In the genomic region with DNA sequence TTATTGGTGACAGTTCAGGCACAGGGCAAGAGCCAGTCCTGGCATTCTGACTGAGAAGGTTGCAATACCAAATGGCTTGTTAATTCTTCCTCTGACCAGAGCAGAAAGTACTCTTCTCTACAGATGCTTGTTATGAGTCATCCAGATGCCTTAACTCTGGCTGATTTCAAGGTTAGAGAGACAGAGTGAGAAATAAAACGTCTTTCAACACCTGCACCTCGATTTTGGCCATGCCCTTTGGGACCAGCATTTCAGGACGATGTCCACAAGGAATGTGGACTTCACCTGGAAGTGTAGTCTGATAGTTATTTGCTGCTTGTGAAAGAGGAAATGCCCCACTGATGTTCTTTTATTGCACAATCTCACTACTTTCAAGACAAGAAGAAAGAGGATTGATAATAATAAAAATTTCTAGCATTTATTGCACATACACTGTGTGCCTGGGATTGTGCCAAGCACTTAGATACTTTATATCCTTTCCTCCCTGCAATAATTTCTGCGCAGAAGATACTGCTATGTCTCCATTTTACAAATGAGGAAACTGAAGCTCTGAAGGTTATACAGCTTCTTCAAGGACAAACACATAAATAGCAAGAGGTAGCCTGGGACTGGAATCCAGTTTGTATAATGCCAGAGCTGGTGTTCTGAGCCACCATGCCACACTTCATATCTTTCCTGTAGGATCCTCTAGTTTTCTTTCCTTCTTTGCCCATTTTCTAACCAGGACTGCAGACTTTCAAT, we compare ENCODE assay signal across 8 cellular contexts. TPM values are rescaled to one million over a fixed set of nuclear protein-coding genes. Genes with fewer than 3 reads are reported as not detected.
DNase-seq lines count a peak whose midpoint lies in the region; ATAC-seq, FAIRE-seq and TF ChIP-seq lines count a peak whose summit lies in the region.

No MANE protein-coding gene starts in this region.

- H3K4me1 ChIP-seq in HepG2 (ENCODE audit: insufficient read depth, low read length) (peaks cover 29% of the 10 kb centered on the region), right lobe of liver (no peaks in the 10 kb centered on the region), trophoblast cell (ENCODE audit: control insufficient read depth in 1 of 2, insufficient read depth in 2 of 2, low read length in 2 of 2) (peaks cover 2 to 10% of the 10 kb centered on the region in 2 experiments)

- H4K8ac ChIP-seq in trophoblast cell (ENCODE audit: low read depth, low read length): no peak overlapping the region

- H3K36me3 ChIP-seq in HepG2 (replicated peaks in 1 of 2; ENCODE audit: control insufficient read depth in 1 of 2, insufficient read depth in 2 of 2, low read length in 2 of 2) (no peaks in the 10 kb centered on the region), right lobe of liver (no peaks in the 10 kb centered on the region), trophoblast cell (ENCODE audit: control insufficient read depth in 1 of 2, insufficient read depth in 2 of 2, low read length in 2 of 2) (no peaks in the 10 kb centered on the region), H7 (replicated peaks; ENCODE audit: control insufficient read depth, insufficient read depth, low read length) (no peaks in the 10 kb centered on the region)

- no peak overlapping the region for H2AK5ac ChIP-seq in trophoblast cell (ENCODE audit: low read length)

- no peak overlapping the region for H3K4ac ChIP-seq in trophoblast cell (ENCODE audit: low read depth, low read length)

- CTCF ChIA-PET in HepG2 (lab: Yijun Ruan, JAX; ENCODE audit: low intra/inter-chr PET ratio, low total read pairs): no interaction called here

- H2BK5ac ChIP-seq in trophoblast cell (ENCODE audit: low read depth, low read length, poor library complexity): no peak overlapping the region

- intact Hi-C loops in HepG2 (cut with micrococcal nuclease; ENCODE audit: unreplicated experiment) (no loop called here), right lobe of liver (cut with DNase I) (no loop called here)

- no peak overlapping the region for H2AFZ ChIP-seq in HepG2 (ENCODE audit: low read length)
- no peak overlapping the region for H2AFZ ChIP-seq in trophoblast cell (ENCODE audit: insufficient read depth, low read length, poor library complexity)

- no peak for TF ChIP-seq CTCF in HepG2 (CRISPR knock-in tag; IDR thresholded peaks at IDR 0.05)
- no peak for TF ChIP-seq CTCF in right lobe of liver (IDR thresholded peaks at IDR 0.05)

- no peak overlapping the region for H3K14ac ChIP-seq in trophoblast cell (ENCODE audit: low read length)

- H3K4me3 ChIP-seq in HepG2 (replicated peaks in 1 of 3; ENCODE audit: insufficient read depth in 1 of 3, low read depth in 2 of 3, low read length in 3 of 3): no peak overlapping the region
- H3K4me3 ChIP-seq in right lobe of liver: no peak overlapping the region
- H3K4me3 ChIP-seq in trophoblast cell (ENCODE audit: low read depth, low read length): no peak overlapping the region
- no peak overlapping the region for H3K4me3 ChIP-seq in H7 (ENCODE audit: insufficient read depth, low read depth, low read length)

- WGBS in HepG2 (ENCODE audit: low lambda C conversion rate): 34% methylated on average over 4 of the region's 4 CpGs
- 33% methylated on average over 4 of the region's 4 CpGs for whole genome bisulfite sequencing in right lobe of liver (ENCODE audit: insufficient coverage, low coverage, low lambda C conversion rate, missing lambda C conversion rate)
- WGBS in trophoblast cell (ENCODE audit: extremely low coverage, insufficient coverage, insufficient read length): no CpG with 5 or more reads among the region's 4 CpGs

- TF ChIP-seq POLR2A in HepG2 (IDR thresholded peaks at IDR 0.05; ENCODE audit: insufficient read depth in 1 of 2, low read depth in 2 of 2, low read length in 2 of 2): no peak
- TF ChIP-seq POLR2A in right lobe of liver (IDR thresholded peaks at IDR 0.05): no peak

- H3K36me3 Mint-ChIP-seq in T-helper 2 cell treated with Interferon-gamma antibody and Interleukin-4, amounts not matched to agents 5 μg/mL and 100 μg/mL, for 36 hours (ENCODE audit: low read depth): no peaks in the 10 kb centered on the region

- no peak overlapping the region for H3K23ac ChIP-seq in trophoblast cell (ENCODE audit: low read length)

- peak; percentile 88 for ATAC-seq in HepG2
- no peak for ATAC-seq in right lobe of liver
- peak; percentile 98 for ATAC-seq in HG03066 (IDR thresholded peaks at IDR 0.05; ENCODE audit: low read depth, unreplicated experiment)
- peak; percentile 76 for ATAC-seq in SK-N-SH treated with all-trans-retinoic acid at 6 μM for 48 hours

- DNase-seq in HepG2 (ENCODE audit: low spot score) (peak; percentile 63), right lobe of liver (no peak), trophoblast cell (peak; percentile 25 to 62), H7 (no peak)
- no peak for DNase-seq in stimulated activated CD4-positive, alpha-beta T cell treated with anti-CD3 and anti-CD28 coated beads, Interleukin-4, amount 100 ng/mL, for 1 hour
- DNase-seq in T-helper 2 cell treated with Interferon-gamma antibody and Interleukin-4, amounts not matched to agents 5 μg/mL and 100 μg/mL, for 36 hours (ENCODE audit: low spot score): no peak

- no peak overlapping the region for H3K4me2 ChIP-seq in HepG2 (ENCODE audit: low read depth, low read length)
- no peak overlapping the region for H3K4me2 ChIP-seq in trophoblast cell (ENCODE audit: low read length)

- no peaks in the 10 kb centered on the region for H3K79me2 ChIP-seq in HepG2 (ENCODE audit: insufficient read depth, low read length)
- no peaks in the 10 kb centered on the region for H3K79me2 ChIP-seq in trophoblast cell (ENCODE audit: control insufficient read depth, insufficient read depth, low read length, poor library complexity)

- no peak overlapping the region for H4K91ac ChIP-seq in trophoblast cell (ENCODE audit: low read depth, low read length)

- no peaks in the 10 kb centered on the region for H3K9me3 Mint-ChIP-seq in T-helper 2 cell treated with Interferon-gamma antibody and Interleukin-4, amounts not matched to agents 5 μg/mL and 100 μg/mL, for 36 hours

- H3K27me3 ChIP-seq in HepG2 (ENCODE audit: control insufficient read depth in 1 of 2, insufficient read depth in 2 of 2, low read length in 2 of 2): no peaks in the 10 kb centered on the region
- no peaks in the 10 kb centered on the region for H3K27me3 ChIP-seq in right lobe of liver
- no peaks in the 10 kb centered on the region for H3K27me3 ChIP-seq in trophoblast cell (ENCODE audit: insufficient read depth, low read length)
- no peaks in the 10 kb centered on the region for H3K27me3 ChIP-seq in H7 (ENCODE audit: control insufficient read depth, insufficient read depth, low read length)

- no peak overlapping the region for H3K27ac ChIP-seq in HepG2 (ENCODE audit: extremely low read length, insufficient read depth, low read length)
- H3K27ac ChIP-seq in right lobe of liver: no peak overlapping the region
- H3K27ac ChIP-seq in trophoblast cell (ENCODE audit: low read depth, low read length): no peak overlapping the region

- TF ChIP-seq RAD21 in HepG2 (CRISPR knock-in tag; IDR thresholded peaks at IDR 0.05): no peak

- no peak overlapping the region for H4K12ac ChIP-seq in trophoblast cell (ENCODE audit: low read depth, low read length)

- H4K20me1 ChIP-seq in HepG2 (ENCODE audit: insufficient read depth, low read length): no peaks in the 10 kb centered on the region

- H3K4me3 Mint-ChIP-seq in T-helper 2 cell treated with Interferon-gamma antibody and Interleukin-4, amounts not matched to agents 5 μg/mL and 100 μg/mL, for 36 hours: no peak overlapping the region

- in situ Hi-C loops in HepG2 (cut with HindIII; ENCODE audit: extremely low pct_ligation_motif_present, low pct_unique_long_range_greater_than_20kb): no loop called here

- H2BK12ac ChIP-seq in trophoblast cell (ENCODE audit: low read length): no peak overlapping the region

- no peak overlapping the region for H3K18ac ChIP-seq in trophoblast cell (ENCODE audit: low read length)

- H3K9me3 ChIP-seq in HepG2 (ENCODE audit: low read length) (no peaks in the 10 kb centered on the region), right lobe of liver (no peaks in the 10 kb centered on the region), trophoblast cell (ENCODE audit: insufficient read depth, low read depth, low read length) (no peaks in the 10 kb centered on the region)

- no peaks in the 10 kb centered on the region for H3K27me3 Mint-ChIP-seq in T-helper 2 cell treated with Interferon-gamma antibody and Interleukin-4, amounts not matched to agents 5 μg/mL and 100 μg/mL, for 36 hours (ENCODE audit: low read depth)

- H3K9ac ChIP-seq in HepG2 (ENCODE audit: insufficient read depth, low read depth, low read length): no peak overlapping the region
- no peak overlapping the region for H3K9ac ChIP-seq in trophoblast cell (ENCODE audit: low read length)

- H3K27ac Mint-ChIP-seq in T-helper 2 cell treated with Interferon-gamma antibody and Interleukin-4, amounts not matched to agents 5 μg/mL and 100 μg/mL, for 36 hours: no peak overlapping the region

- H3K4me1 Mint-ChIP-seq in T-helper 2 cell treated with Interferon-gamma antibody and Interleukin-4, amounts not matched to agents 5 μg/mL and 100 μg/mL, for 36 hours (ENCODE audit: low read depth): peaks cover 16% of the 10 kb centered on the region

- POLR2A ChIA-PET in HepG2 (lab: Yijun Ruan, JAX): no interaction called here

- no TSS peak for BruUV-seq in HepG2 (replicated peaks; lab: Mats Ljungman, UMichigan)

- H2BK120ac ChIP-seq in trophoblast cell (ENCODE audit: insufficient read depth, low read length, poor library complexity): no peak overlapping the region

- H3K79me1 ChIP-seq in trophoblast cell (ENCODE audit: low read length): peaks cover 10% of the 10 kb centered on the region

- TF ChIP-seq EP300 in HepG2 (IDR thresholded peaks at IDR 0.05; ENCODE audit: low read depth in 2 of 2, low read length in 2 of 2) (peak in 1 of 2 experiments; percentile 32; a peak in 1 of 4 replicates), HepG2 (CRISPR knock-in tag; IDR thresholded peaks at IDR 0.05; ENCODE audit: borderline replicate concordance) (no peak)

- peak; percentile 73 for FAIRE-seq in HepG2 (lab: Jason Lieb, UNC)

RNA-seq across cellular contexts. Expression of a gene that starts 33.5 kb away (rescaled TPM):
- total RNA-seq in HepG2 (2016; rRNA removed; fragmentation: Illumina TruSeq; extraction: Trizol) (288 and 336 TPM in 2 replicates), right lobe of liver (10 to 100 TPM in 3 of 6 experiments, 1 to 10 TPM in 3; 6.6 to 35.9 (median 10.5) TPM)
- 27.6 and 36.1 TPM in 2 replicates for total RNA-seq in HepG2 (2016; cell fraction: cytosol; rRNA removed; fragmentation: Illumina TruSeq; extraction: Trizol; ENCODE audit: low read depth)
- 287 and 310 TPM in 2 replicates for total RNA-seq in HepG2 (2016; cell fraction: insoluble cytoplasmic fraction; rRNA removed; fragmentation: Illumina TruSeq; extraction: Trizol)
- 67.0 and 76.9 TPM in 2 replicates for total RNA-seq in HepG2 (2016; cell fraction: membrane; rRNA removed; fragmentation: Illumina TruSeq; extraction: Trizol)
- 222 and 236 TPM in 2 replicates for total RNA-seq in HepG2 (2016; cell fraction: nucleus; rRNA removed; fragmentation: Illumina TruSeq; extraction: Trizol)
- polyA plus RNA-seq in HepG2 (2011; rRNA removed): 110 and 164 TPM in 2 replicates
- 97.2 and 124 TPM in 2 replicates for polyA plus RNA-seq in HepG2 (2011; cell fraction: cytosol; rRNA removed)
- polyA plus RNA-seq in HepG2 (2011; cell fraction: nucleus; rRNA removed): 135 and 203 TPM in 2 replicates
- 70.9 and 88.3 TPM in 2 replicates for polyA plus RNA-seq in HepG2 (2012)
- 14.8 and 17.4 TPM in 2 replicates for polyA plus RNA-seq in HepG2 (2016; cell fraction: cytosol; fragmentation: Illumina TruSeq; extraction: Trizol; ENCODE audit: low read depth)
- 255 and 266 TPM in 2 replicates for polyA plus RNA-seq in HepG2 (2016; cell fraction: insoluble cytoplasmic fraction; fragmentation: Illumina TruSeq; extraction: Trizol; ENCODE audit: low read depth)
- polyA plus RNA-seq in HepG2 (2016; cell fraction: membrane; fragmentation: Illumina TruSeq; extraction: Trizol; ENCODE audit: low read depth): 29.0 and 35.9 TPM in 2 replicates
- polyA plus RNA-seq in HepG2 (2016; cell fraction: nucleus; fragmentation: Illumina TruSeq; extraction: Trizol; ENCODE audit: insufficient read depth, low read depth): 238 and 239 TPM in 2 replicates
- polyA minus RNA-seq in HepG2 (2011; rRNA and poly(A)+ RNA removed; ENCODE audit: low replicate concordance): 258 and 404 TPM in 2 replicates
- polyA minus RNA-seq in HepG2 (2011; cell fraction: cytosol; rRNA and poly(A)+ RNA removed): 66.4 and 93.7 TPM in 2 replicates
- 123 and 171 TPM in 2 replicates for polyA minus RNA-seq in HepG2 (2011; cell fraction: nucleus; rRNA and poly(A)+ RNA removed)
- 53.0 and 56.6 TPM in 2 replicates for polyA plus RNA-seq in trophoblast cell (2013)
- total RNA-seq in H7 (2014; rRNA removed; shearing (Covaris generic)): 308 and 349 TPM in 2 replicates

RNA-seq across cellular contexts. Expression of a gene that starts 43.9 kb away (rescaled TPM):
- total RNA-seq in HepG2 (2016; rRNA removed; fragmentation: Illumina TruSeq; extraction: Trizol) (26.2 and 37.7 TPM in 2 replicates), right lobe of liver (1 to 10 TPM in 3 of 6 experiments, under 1 TPM in 3; 0.29 to 1.5 (median 0.77) TPM)
- total RNA-seq in HepG2 (2016; cell fraction: cytosol; rRNA removed; fragmentation: Illumina TruSeq; extraction: Trizol; ENCODE audit: low read depth): 3.1 and 3.4 TPM in 2 replicates
- 25.3 and 36.5 TPM in 2 replicates for total RNA-seq in HepG2 (2016; cell fraction: insoluble cytoplasmic fraction; rRNA removed; fragmentation: Illumina TruSeq; extraction: Trizol)
- total RNA-seq in HepG2 (2016; cell fraction: membrane; rRNA removed; fragmentation: Illumina TruSeq; extraction: Trizol): 16.5 TPM in 2 replicates
- 36.5 and 38.6 TPM in 2 replicates for total RNA-seq in HepG2 (2016; cell fraction: nucleus; rRNA removed; fragmentation: Illumina TruSeq; extraction: Trizol)
- polyA plus RNA-seq in HepG2 (2011; rRNA removed): 36.5 and 50.7 TPM in 2 replicates
- 33.7 and 46.9 TPM in 2 replicates for polyA plus RNA-seq in HepG2 (2011; cell fraction: cytosol; rRNA removed)
- polyA plus RNA-seq in HepG2 (2011; cell fraction: nucleus; rRNA removed): 17.0 and 22.0 TPM in 2 replicates
- polyA plus RNA-seq in HepG2 (2012): 18.9 and 24.9 TPM in 2 replicates
- polyA plus RNA-seq in HepG2 (2016; cell fraction: cytosol; fragmentation: Illumina TruSeq; extraction: Trizol; ENCODE audit: low read depth): 2.3 and 2.8 TPM in 2 replicates
- polyA plus RNA-seq in HepG2 (2016; cell fraction: insoluble cytoplasmic fraction; fragmentation: Illumina TruSeq; extraction: Trizol; ENCODE audit: low read depth): 23.7 TPM in 2 replicates
- 8.0 and 8.6 TPM in 2 replicates for polyA plus RNA-seq in HepG2 (2016; cell fraction: membrane; fragmentation: Illumina TruSeq; extraction: Trizol; ENCODE audit: low read depth)
- 41.8 and 43.1 TPM in 2 replicates for polyA plus RNA-seq in HepG2 (2016; cell fraction: nucleus; fragmentation: Illumina TruSeq; extraction: Trizol; ENCODE audit: insufficient read depth, low read depth)
- polyA minus RNA-seq in HepG2 (2011; rRNA and poly(A)+ RNA removed; ENCODE audit: low replicate concordance): 0.87 and 184 TPM in 2 replicates
- polyA minus RNA-seq in HepG2 (2011; cell fraction: cytosol; rRNA and poly(A)+ RNA removed): 34.4 and 49.4 TPM in 2 replicates
- 30.6 and 38.9 TPM in 2 replicates for polyA minus RNA-seq in HepG2 (2011; cell fraction: nucleus; rRNA and poly(A)+ RNA removed)
- 141 and 153 TPM in 2 replicates for polyA plus RNA-seq in trophoblast cell (2013)
- total RNA-seq in H7 (2014; rRNA removed; shearing (Covaris generic)): 4.6 and 6.7 TPM in 2 replicates

Comparison
In these comparisons a context has a peak if more than half of its experiments do, and no peak if none do; other contexts are left out.
1. ATAC-seq: peak in HepG2 (single experiment), HG03066 (single experiment) and SK-N-SH treated with all-trans-retinoic acid at 6 μM for 48 hours (single experiment); none in right lobe of liver (0 of 4).
2. DNase-seq: peak in HepG2 (single experiment) and trophoblast cell (2 of 2); none in right lobe of liver (0 of 3), stimulated activated CD4-positive, alpha-beta T cell treated with anti-CD3 and anti-CD28 coated beads, Interleukin-4, amount 100 ng/mL, for 1 hour (single experiment), H7 (single experiment) and T-helper 2 cell treated with Interferon-gamma antibody and Interleukin-4, amounts not matched to agents 5 μg/mL and 100 μg/mL, for 36 hours (single experiment).